20 cellular contexts compared by ENCODE assay signal in the genomic region with DNA sequence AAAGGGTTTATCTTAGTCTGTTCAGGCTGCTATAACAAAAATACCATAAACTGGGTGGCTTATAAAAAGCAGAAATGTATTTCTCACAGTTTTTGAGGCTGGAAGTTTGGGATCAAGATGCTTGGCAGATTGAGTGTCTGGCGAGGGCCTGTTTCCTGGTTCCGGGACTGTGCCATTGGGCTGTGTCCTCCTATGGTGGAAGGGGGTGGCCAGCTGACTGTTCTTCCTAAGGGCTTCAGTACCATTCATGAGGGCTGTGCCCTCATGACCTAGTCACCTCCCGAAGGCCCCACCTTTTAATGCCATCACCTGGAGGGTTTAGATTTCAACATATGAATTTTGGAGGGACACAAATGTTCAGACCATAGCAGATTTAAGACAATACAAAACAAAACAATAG.
"Had no signal": no experiment of that assay in that cellular context is flagged by ENCODE, and none has a peak within 500 bp of the region (broad histone marks: within the 10 kb centered on the region; RNA-seq: fewer than 3 reads in every experiment).

No MANE protein-coding gene starts in this region.

- H3K9me3 ChIP-seq: body of pancreas, neutrophil, ovary, psoas muscle, right atrium auricular region, tibial artery had no signal

- H3K27ac Mint-ChIP-seq: activated CD4-positive, alpha-beta T cell treated with anti-CD3 and anti-CD28 coated beads, Interleukin-2, amount 10 ng/mL, durations not matched to agents 7 days and 5 days; activated CD8-positive, alpha-beta T cell treated with anti-CD3 and anti-CD28 coated beads for 36 hours; activated T-helper 2 cell treated with anti-CD3 and anti-CD28 coated beads, Interferon-gamma antibody, Interleukin-2, Interleukin-4, amounts not matched to agents 10 μg/mL and 5 μg/mL and 100 μg/mL, durations not matched to agents 14 hours and 24 hours and 36 hours; natural killer cell treated with Interleukin-12 subunit alpha and Interleukin-12 subunit beta and Interleukin-15 and Interleukin-18, amount 100 ng/mL, for 72 hours; stimulated activated naive CD8-positive, alpha-beta T cell treated with anti-CD3 and anti-CD28 coated beads, Interleukin-15, Interleukin-2, amounts not matched to agents 100 ng/mL and 50 ng/mL, for 24 hours had no signal

- ATAC-seq: activated CD8-positive, alpha-beta T cell treated with anti-CD3 and anti-CD28 coated beads for 36 hours; body of pancreas; foreskin keratinocyte; natural killer cell treated with Interleukin-12 subunit alpha and Interleukin-12 subunit beta and Interleukin-15 and Interleukin-18, amount 100 ng/mL, for 72 hours; psoas muscle had no signal

- H3K36me3 ChIP-seq: cardiac muscle cell, left ventricle myocardium inferior, neutrophil, ovary, right atrium auricular region, tibial artery had no signal

- H3K27me3 Mint-ChIP-seq: activated CD4-positive, alpha-beta T cell treated with anti-CD3 and anti-CD28 coated beads, Interleukin-2, amount 10 ng/mL, durations not matched to agents 7 days and 5 days; activated CD8-positive, alpha-beta T cell treated with anti-CD3 and anti-CD28 coated beads for 36 hours; natural killer cell treated with Interleukin-12 subunit alpha and Interleukin-12 subunit beta and Interleukin-15 and Interleukin-18, amount 100 ng/mL, for 72 hours; stimulated activated naive CD8-positive, alpha-beta T cell treated with anti-CD3 and anti-CD28 coated beads, Interleukin-15, Interleukin-2, amounts not matched to agents 100 ng/mL and 50 ng/mL, for 24 hours had no signal

- H3K27me3 ChIP-seq: body of pancreas, cardiac muscle cell, foreskin keratinocyte, neutrophil, ovary, right atrium auricular region, tibial artery had no signal

- H3K9me3 Mint-ChIP-seq: activated T-helper 2 cell treated with anti-CD3 and anti-CD28 coated beads, Interferon-gamma antibody, Interleukin-2, Interleukin-4, amounts not matched to agents 10 μg/mL and 5 μg/mL and 100 μg/mL, durations not matched to agents 14 hours and 24 hours and 36 hours; natural killer cell treated with Interleukin-12 subunit alpha and Interleukin-12 subunit beta and Interleukin-15 and Interleukin-18, amount 100 ng/mL, for 72 hours; stimulated activated naive CD8-positive, alpha-beta T cell treated with anti-CD3 and anti-CD28 coated beads, Interleukin-15, Interleukin-2, amounts not matched to agents 100 ng/mL and 50 ng/mL, for 24 hours had no signal

- H3K36me3 Mint-ChIP-seq: natural killer cell treated with Interleukin-12 subunit alpha and Interleukin-12 subunit beta and Interleukin-15 and Interleukin-18, amount 100 ng/mL, for 72 hours had no signal

- H3K27ac ChIP-seq: body of pancreas, cardiac muscle cell, foreskin keratinocyte, left ventricle myocardium inferior, neutrophil, ovary, psoas muscle, right atrium auricular region, tibial artery had no signal

- DNase-seq: activated CD4-positive, alpha-beta T cell treated with anti-CD3 and anti-CD28 coated beads, Interleukin-2, amount 10 ng/mL, durations not matched to agents 7 days and 5 days; activated CD4-positive, CD25-positive, alpha-beta regulatory T cell treated with anti-CD3 and anti-CD28 coated beads, Interleukin-2, amount 50 U/mL, for 72 hours; activated CD8-positive, alpha-beta T cell treated with anti-CD3 and anti-CD28 coated beads for 36 hours; activated naive CD4-positive, alpha-beta T cell; anterior cingulate cortex; body of pancreas; cortex of kidney; foreskin keratinocyte; left ventricle myocardium inferior; midbrain; ovary; psoas muscle; stimulated activated CD4-positive, alpha-beta T cell treated with anti-CD3 and anti-CD28 coated beads, Interleukin-4, amount 100 ng/mL, for 24 hours; tibial artery had no signal

- H3K4me3 ChIP-seq: body of pancreas, cardiac muscle cell, left ventricle myocardium inferior, ovary, psoas muscle, right atrium auricular region, tibial artery had no signal

- H3K4me3 Mint-ChIP-seq: activated CD4-positive, alpha-beta T cell treated with anti-CD3 and anti-CD28 coated beads, Interleukin-2, amount 10 ng/mL, durations not matched to agents 7 days and 5 days; activated CD8-positive, alpha-beta T cell treated with anti-CD3 and anti-CD28 coated beads for 36 hours; natural killer cell treated with Interleukin-12 subunit alpha and Interleukin-12 subunit beta and Interleukin-15 and Interleukin-18, amount 100 ng/mL, for 72 hours; stimulated activated naive CD8-positive, alpha-beta T cell treated with anti-CD3 and anti-CD28 coated beads, Interleukin-15, Interleukin-2, amounts not matched to agents 100 ng/mL and 50 ng/mL, for 24 hours had no signal
